ENCODE assay signal across 23 cellular contexts in genomic region chr1:171173069-171173468, GRCh38. TPM values are rescaled to one million over a fixed set of nuclear protein-coding genes. Genes with fewer than 3 reads are reported as not detected.
DNase-seq lines count a peak whose midpoint lies in the region; ATAC-seq, FAIRE-seq and TF ChIP-seq lines count a peak whose summit lies in the region.
"Had no signal": no experiment of that assay in that cellular context is flagged by ENCODE, and none has a peak within 500 bp of the region (broad histone marks: within the 10 kb centered on the region; RNA-seq: fewer than 3 reads in every experiment).

No MANE protein-coding gene starts in this region.

- no peak for FAIRE-seq in GM12891 (lab: Jason Lieb, UNC)
- FAIRE-seq: GM18507, H1, K562 had no signal

- H4K20me1 ChIP-seq in MM.1S (ENCODE audit: insufficient read depth, low read length): no peaks in the 10 kb centered on the region

- no peak overlapping the region for H3K4me3 Mint-ChIP-seq in activated T-cell treated with anti-CD3 and anti-CD28 coated beads, Interleukin-2, amount 50 U/mL, for 72 hours
- H3K4me3 Mint-ChIP-seq in activated CD4-positive, alpha-beta T cell treated with anti-CD3 and anti-CD28 coated beads for 36 hours: no peak overlapping the region
- H3K4me3 Mint-ChIP-seq: activated CD8-positive, alpha-beta T cell treated with anti-CD3 and anti-CD28 coated beads for 36 hours; CD14-positive monocyte; stimulated activated naive CD8-positive, alpha-beta T cell treated with anti-CD3 and anti-CD28 coated beads, Interleukin-15, Interleukin-2, amounts not matched to agents 100 ng/mL and 50 ng/mL, for 24 hours had no signal

- peak overlapping the region; percentile 7; the same call in 1 of the 2 replicates for H2AFZ ChIP-seq in MM.1S (ENCODE audit: low read length)

- TF ChIP-seq POLR2A in GM12891 (IDR thresholded peaks at IDR 0.05; ENCODE audit: low read depth, low read length): no peak

- CTCF ChIA-PET in activated CD4-positive, alpha-beta T cell treated with anti-CD3 and anti-CD28 coated beads for 36 hours (lab: Charles Lee): interaction anchor here (1.2 to 1.4 kb wide), 2 partner anchors 10 to 32 kb away, joined by 3 read pairs; no protein-coding TSS in a partner anchor

- no peak overlapping the region for H3K27ac ChIP-seq in MM.1S (ENCODE audit: low read length)
- H3K27ac ChIP-seq in upper lobe of right lung: peak overlapping the region; percentile 39
- H3K27ac ChIP-seq: dorsolateral prefrontal cortex, right lobe of liver had no signal

- no peaks in the 10 kb centered on the region for H3K36me3 ChIP-seq in MM.1S (replicated peaks; ENCODE audit: insufficient read depth, low read length)
- H3K36me3 ChIP-seq in upper lobe of right lung: no peaks in the 10 kb centered on the region
- H3K36me3 ChIP-seq: right lobe of liver had no signal

- H3K9me3 ChIP-seq in MM.1S (replicated peaks; ENCODE audit: insufficient read depth, low read length): no peaks in the 10 kb centered on the region
- H3K9me3 ChIP-seq in upper lobe of right lung: no peaks in the 10 kb centered on the region
- H3K9me3 ChIP-seq: right lobe of liver had no signal

- no peaks in the 10 kb centered on the region for H3K4me1 Mint-ChIP-seq in activated T-cell treated with anti-CD3 and anti-CD28 coated beads, Interleukin-2, amount 50 U/mL, for 72 hours (ENCODE audit: low read depth)
- H3K4me1 Mint-ChIP-seq in activated CD4-positive, alpha-beta T cell treated with anti-CD3 and anti-CD28 coated beads for 36 hours: no peaks in the 10 kb centered on the region
- H3K4me1 Mint-ChIP-seq: CD14-positive monocyte had no signal

- no peak overlapping the region for H3K27ac Mint-ChIP-seq in activated T-cell treated with anti-CD3 and anti-CD28 coated beads, Interleukin-2, amount 50 U/mL, for 72 hours
- H3K27ac Mint-ChIP-seq in activated CD4-positive, alpha-beta T cell treated with anti-CD3 and anti-CD28 coated beads for 36 hours: no peak overlapping the region
- H3K27ac Mint-ChIP-seq: activated CD8-positive, alpha-beta T cell treated with anti-CD3 and anti-CD28 coated beads for 36 hours; CD14-positive monocyte; stimulated activated naive CD8-positive, alpha-beta T cell treated with anti-CD3 and anti-CD28 coated beads, Interleukin-15, Interleukin-2, amounts not matched to agents 100 ng/mL and 50 ng/mL, for 24 hours had no signal

- no peaks in the 10 kb centered on the region for H3K9me3 Mint-ChIP-seq in activated T-cell treated with anti-CD3 and anti-CD28 coated beads, Interleukin-2, amount 50 U/mL, for 72 hours
- H3K9me3 Mint-ChIP-seq in activated CD4-positive, alpha-beta T cell treated with anti-CD3 and anti-CD28 coated beads for 36 hours (ENCODE audit: low read depth): no peaks in the 10 kb centered on the region
- H3K9me3 Mint-ChIP-seq: activated CD8-positive, alpha-beta T cell treated with anti-CD3 and anti-CD28 coated beads for 36 hours had no signal

- H3K27me3 ChIP-seq in MM.1S (replicated peaks; ENCODE audit: insufficient read depth, low read length) (no peaks in the 10 kb centered on the region), upper lobe of right lung (no peaks in the 10 kb centered on the region)
- H3K27me3 ChIP-seq: dorsolateral prefrontal cortex, right lobe of liver had no signal

- DNase-seq in MM.1S (peak; percentile 64), upper lobe of right lung (no peak), GM12891 (ENCODE audit: insufficient read length, low spot score) (no peak)
- no peak for DNase-seq in activated T-cell treated with anti-CD3 and anti-CD28 coated beads, Interleukin-2, amount 50 U/mL, for 72 hours
- DNase-seq in activated CD4-positive, alpha-beta T cell treated with anti-CD3 and anti-CD28 coated beads for 36 hours: no peak
- DNase-seq: activated CD8-positive, alpha-beta T cell treated with anti-CD3 and anti-CD28 coated beads for 36 hours; activated effector memory CD4-positive, alpha-beta T cell treated with anti-CD3 and anti-CD28 coated beads, Interleukin-2, amount 50 U/mL, for 16 hours; Calu3; dorsolateral prefrontal cortex; EL; glutamatergic neuron; NCI-H1436 treated with DMSO at 0.1 percent for 48 hours; NCI-H2107; NCI-H446 treated with DMSO at 0.1 percent for 48 hours; right lobe of liver; Right ventricle myocardium superior had no signal

- TF ChIP-seq CTCF in MM.1S (IDR thresholded peaks at IDR 0.05; ENCODE audit: low read length) (no peak), upper lobe of right lung (IDR thresholded peaks at IDR 0.05) (no peak)

- H3K4me3 ChIP-seq in MM.1S (ENCODE audit: low read length): no peak overlapping the region
- H3K4me3 ChIP-seq in upper lobe of right lung: no peak overlapping the region
- H3K4me3 ChIP-seq: dorsolateral prefrontal cortex, K562, right lobe of liver had no signal

- POLR2A ChIA-PET in activated CD4-positive, alpha-beta T cell treated with anti-CD3 and anti-CD28 coated beads for 36 hours (lab: Charles Lee): interaction anchor here (0.6 kb wide), 1 partner anchor 16 kb away, joined by 3 read pairs; no protein-coding TSS in a partner anchor

- H3K4me2 ChIP-seq in MM.1S (ENCODE audit: low read depth, low read length): peak overlapping the region; percentile 7; the same call in 1 of the 2 replicates

- H3F3A ChIP-seq in MM.1S (ENCODE audit: insufficient read depth, low read length): no peaks in the 10 kb centered on the region

- no peak overlapping the region for H3K9ac ChIP-seq in MM.1S (ENCODE audit: low read length)

- peaks cover 30% of the 10 kb centered on the region for H3K27me3 Mint-ChIP-seq in activated T-cell treated with anti-CD3 and anti-CD28 coated beads, Interleukin-2, amount 50 U/mL, for 72 hours (ENCODE audit: low read depth)
- peaks cover 35% of the 10 kb centered on the region for H3K27me3 Mint-ChIP-seq in activated CD4-positive, alpha-beta T cell treated with anti-CD3 and anti-CD28 coated beads for 36 hours

- intact Hi-C loops in upper lobe of right lung (cut with DNase I): no loop called here
- intact Hi-C loops in activated CD4-positive, alpha-beta T cell treated with anti-CD3 and anti-CD28 coated beads for 36 hours (cut with DNase I, micrococcal nuclease): no loop called here

- ATAC-seq in GM18858 (IDR thresholded peaks at IDR 0.05; ENCODE audit: unreplicated experiment) (peak; percentile 53), HG02852 (IDR thresholded peaks at IDR 0.05; ENCODE audit: unreplicated experiment) (peak; percentile 88), upper lobe of right lung (no peak)
- ATAC-seq in activated T-cell treated with anti-CD3 and anti-CD28 coated beads, Interleukin-2, amount 50 U/mL, for 72 hours (replicated peaks in 1 of 2): no peak
- no peak for ATAC-seq in activated CD4-positive, alpha-beta T cell treated with anti-CD3 and anti-CD28 coated beads for 36 hours
- ATAC-seq: activated CD8-positive, alpha-beta T cell treated with anti-CD3 and anti-CD28 coated beads for 36 hours; K562; right lobe of liver had no signal

- H3K4me1 ChIP-seq in MM.1S (ENCODE audit: low read length) (peaks cover 7% of the 10 kb centered on the region; the same call in 1 of the 2 replicates), upper lobe of right lung (no peaks in the 10 kb centered on the region)
- H3K4me1 ChIP-seq: right lobe of liver had no signal

- no peaks in the 10 kb centered on the region for H3K79me2 ChIP-seq in MM.1S (ENCODE audit: low read length)

- H3K36me3 Mint-ChIP-seq in activated T-cell treated with anti-CD3 and anti-CD28 coated beads, Interleukin-2, amount 50 U/mL, for 72 hours (ENCODE audit: insufficient read depth in 2 of 2): no peaks in the 10 kb centered on the region
- H3K36me3 Mint-ChIP-seq in activated CD4-positive, alpha-beta T cell treated with anti-CD3 and anti-CD28 coated beads for 36 hours (ENCODE audit: low read depth): no peaks in the 10 kb centered on the region
- H3K36me3 Mint-ChIP-seq: CD14-positive monocyte had no signal

- no peaks in the 10 kb centered on the region for H3K9me2 ChIP-seq in MM.1S (replicated peaks; ENCODE audit: insufficient read depth, low read length)

TF ChIP-seq in GM12891, 5 proteins besides CTCF, POLR2A, EP300 and RAD21:
- TF ChIP-seq SPI1 (IDR thresholded peaks at IDR 0.05; ENCODE audit: low read depth, low read length) (no peak), POLR2AphosphoS5 (IDR thresholded peaks at IDR 0.05; ENCODE audit: low read depth, low read length) (no peak), POU2F2 (IDR thresholded peaks at IDR 0.05; ENCODE audit: low read depth, low read length) (no peak), PAX5 (IDR thresholded peaks at IDR 0.05; ENCODE audit: insufficient read depth, low read length, severe bottlenecking) (no peak), TAF1 (IDR thresholded peaks at IDR 0.05; ENCODE audit: low read depth, low read length) (no peak)

RNA-seq across cellular contexts. Expression of gene FMO2, which starts 12.0 kb away (rescaled TPM):
- total RNA-seq in upper lobe of right lung: 392 TPM
- total RNA-seq in activated T-cell treated with anti-CD3 and anti-CD28 coated beads, Interleukin-2, amount 50 U/mL, for 72 hours: not detected
- polyA plus RNA-seq in GM12891 (2012; ENCODE audit: low read depth, missing spikeins): not detected
- not detected for total RNA-seq in activated CD4-positive, alpha-beta T cell treated with anti-CD3 and anti-CD28 coated beads for 36 hours
- total RNA-seq: activated CD8-positive, alpha-beta T cell treated with anti-CD3 and anti-CD28 coated beads for 36 hours; Calu3; H1; K562 had no signal
- polyA plus RNA-seq: CD14-positive monocyte, H1, K562 had no signal

Comparison
In these comparisons a context has a peak if more than half of its experiments do, and no peak if none do; other contexts are left out.
1. ATAC-seq: peak in GM18858 (single experiment) and HG02852 (single experiment); none in upper lobe of right lung (single experiment), activated T-cell treated with anti-CD3 and anti-CD28 coated beads, Interleukin-2, amount 50 U/mL, for 72 hours (0 of 2) and activated CD4-positive, alpha-beta T cell treated with anti-CD3 and anti-CD28 coated beads for 36 hours (single experiment).
2. RNA of gene FMO2, which starts 12.0 kb away (total RNA-seq): 392 TPM in upper lobe of right lung (single experiment); not detected in activated T-cell treated with anti-CD3 and anti-CD28 coated beads, Interleukin-2, amount 50 U/mL, for 72 hours and not detected in activated CD4-positive, alpha-beta T cell treated with anti-CD3 and anti-CD28 coated beads for 36 hours; every median in the first group is over 100 times any median in the second.